In genomic region chr7:101174322-101174854, GRCh38 we compare ENCODE assay signal across 1 cellular context.
TF ChIP-seq lines count a peak whose summit lies in the region.

No MANE protein-coding gene starts in this region.

TF ChIP-seq in H1, 55 proteins besides CTCF, POLR2A, EP300 and RAD21:
- TF ChIP-seq TCF12 (IDR thresholded peaks at IDR 0.05; ENCODE audit: low read depth, low read length) (peak; percentile 98), RNF2 (IDR thresholded peaks at IDR 0.05; ENCODE audit: borderline replicate concordance, low read depth, low read length, missing control alignments, poor library complexity, severe bottlenecking) (peak; percentile 5), KDM4A (IDR thresholded peaks at IDR 0.05; ENCODE audit: low read depth, low read length, severe bottlenecking) (peak; percentile 74), TAF7 (optimal IDR thresholded peaks at IDR 0.05; ENCODE audit: borderline replicate concordance, low read depth, low read length) (peak; percentile 83), SRF (IDR thresholded peaks at IDR 0.05; ENCODE audit: low read depth, low read length) (no peak), SIN3A (conservative IDR thresholded peaks at IDR 0.05 in 1 of 2, IDR thresholded peaks at IDR 0.05 in 1 of 2; ENCODE audit: low read depth in 1 of 2, low read length in 2 of 2) (peak in 1 of 2 experiments; percentile 55; a peak in 1 of 4 replicates), POLR2AphosphoS5 (IDR thresholded peaks at IDR 0.05; ENCODE audit: low read depth, low read length) (peak; percentile 38; the same call in 1 of the 2 replicates), CHD1 (IDR thresholded peaks at IDR 0.05; ENCODE audit: low read depth, low read length) (no peak)
